In the genomic region with DNA sequence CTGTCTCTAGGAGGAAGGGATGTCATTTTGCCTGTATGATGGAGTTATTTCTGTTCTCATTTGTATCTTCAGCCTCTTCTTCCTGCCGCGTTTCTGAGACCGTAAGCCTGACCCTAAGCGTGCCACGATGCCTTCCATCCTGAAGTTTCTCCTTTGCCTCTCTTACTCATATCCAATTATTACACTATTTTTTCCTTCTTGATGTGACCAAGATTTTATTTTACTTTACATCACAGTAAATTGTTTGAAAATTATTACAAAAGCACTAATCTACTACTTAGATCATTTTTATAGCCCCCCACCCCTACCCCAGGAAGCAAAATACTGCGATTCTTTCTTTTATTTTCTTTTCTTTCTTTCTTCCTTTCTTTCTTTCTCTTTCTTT, we compare ENCODE assay signal across 21 cellular contexts.
A peak's percentile ranks its signal among the peaks of the same experiment; 100 is the strongest.
DNase-seq lines count a peak whose midpoint lies in the region; ATAC-seq and TF ChIP-seq lines count a peak whose summit lies in the region.
"Had no signal": no experiment of that assay in that cellular context is flagged by ENCODE, and none has a peak within 500 bp of the region (broad histone marks: within the 10 kb centered on the region; RNA-seq: fewer than 3 reads in every experiment).

No MANE protein-coding gene starts in this region.

- intact Hi-C loops in heart left ventricle (cut with DNase I) (no loop called here), cardiac septum (cut with DNase I) (no loop called here)

- H3K4me1 Mint-ChIP-seq in osteocyte (ENCODE audit: unreplicated experiment): peaks cover 7% of the 10 kb centered on the region

- H3K4me3 ChIP-seq in heart left ventricle: peak overlapping the region in 6 of 12 donors; percentile 3 to 44 (median 27)
- H3K4me3 ChIP-seq in fibroblast of villous mesenchyme (ENCODE audit: low read depth, low read length): peak overlapping the region; percentile 9
- no peak overlapping the region for H3K4me3 ChIP-seq in foreskin fibroblast (ENCODE audit: low read depth in 1 of 2, low read length in 2 of 2)
- H3K4me3 ChIP-seq: MG63, upper lobe of left lung had no signal

- TF ChIP-seq POLR2A in heart left ventricle (IDR thresholded peaks at IDR 0.05): no peak

- no peaks in the 10 kb centered on the region for H3K9me3 Mint-ChIP-seq in osteocyte (ENCODE audit: unreplicated experiment)
- H3K9me3 Mint-ChIP-seq: activated CD4-positive, alpha-beta T cell treated with anti-CD3 and anti-CD28 coated beads, Interleukin-2, amount 10 ng/mL, durations not matched to agents 24 days and 14 days; activated naive CD8-positive, alpha-beta T cell treated with anti-CD3 and anti-CD28 coated beads, Interleukin-2, amount 10 ng/mL, durations not matched to agents 7 days and 5 days; activated T-helper 17 cell treated with anti-CD3 and anti-CD28 coated beads, Interleukin-2, amount 50 U/mL, for 72 hours; stimulated activated naive CD8-positive, alpha-beta T cell treated with anti-CD3 and anti-CD28 coated beads, Interleukin-15, Interleukin-2, amounts not matched to agents 100 ng/mL and 50 ng/mL, for 24 hours; T-cell had no signal

- H3K4me1 ChIP-seq in heart left ventricle: peaks cover 0 to 84% (median 38%) of the 10 kb centered on the region in 12 donors

- peak overlapping the region in 9 of 12 donors; percentile 17 to 64 (median 48) for H3K27ac ChIP-seq in heart left ventricle

- DNase-seq in heart left ventricle (no peak), cardiac septum (ENCODE audit: low spot score) (no peak), fibroblast of villous mesenchyme (ENCODE audit: low read depth) (no peak), osteocyte (ENCODE audit: extremely low spot score, unreplicated experiment) (no peak), foreskin fibroblast (no peak), NCI-H526 treated with DMSO at 0.1 percent for 48 hours (lab: John Stamatoyannopoulos, UW) (no peak), DMS114 treated with DMSO at 0.1 percent for 48 hours (lab: John Stamatoyannopoulos, UW; ENCODE audit: unreplicated experiment) (no peak)
- DNase-seq: activated CD4-positive, alpha-beta T cell treated with anti-CD3 and anti-CD28 coated beads, Interleukin-2, amount 10 ng/mL, durations not matched to agents 24 days and 14 days; activated CD8-positive, alpha-beta memory T cell treated with anti-CD3 and anti-CD28 coated beads, Interleukin-2, amount 50 U/mL, for 4 hours; activated naive CD8-positive, alpha-beta T cell treated with anti-CD3 and anti-CD28 coated beads, Interleukin-2, amount 10 ng/mL, durations not matched to agents 7 days and 5 days; EL; foreskin melanocyte; kidney; MG63; NCI-H1417 treated with DMSO at 0.1 percent for 48 hours; NCI-H510A; T-cell; upper lobe of left lung had no signal

- no peaks in the 10 kb centered on the region for H3K27me3 ChIP-seq in heart left ventricle
- H3K27me3 ChIP-seq: MG63, upper lobe of left lung had no signal

- 49 to 74% (median 55%) methylated on average over 6 of the region's 6 CpGs for WGBS in heart left ventricle, 4 donors

- H3K4me3 Mint-ChIP-seq in osteocyte (ENCODE audit: unreplicated experiment): no peak overlapping the region
- H3K4me3 Mint-ChIP-seq: activated CD4-positive, alpha-beta T cell treated with anti-CD3 and anti-CD28 coated beads, Interleukin-2, amount 10 ng/mL, durations not matched to agents 24 days and 14 days; activated naive CD8-positive, alpha-beta T cell treated with anti-CD3 and anti-CD28 coated beads, Interleukin-2, amount 10 ng/mL, durations not matched to agents 7 days and 5 days; activated T-helper 17 cell treated with anti-CD3 and anti-CD28 coated beads, Interleukin-2, amount 50 U/mL, for 72 hours; stimulated activated naive CD8-positive, alpha-beta T cell treated with anti-CD3 and anti-CD28 coated beads, Interleukin-15, Interleukin-2, amounts not matched to agents 100 ng/mL and 50 ng/mL, for 24 hours; T-cell had no signal

- no peak for TF ChIP-seq CTCF in heart left ventricle (IDR thresholded peaks at IDR 0.05)
- TF ChIP-seq CTCF in fibroblast of villous mesenchyme (IDR thresholded peaks at IDR 0.05; ENCODE audit: insufficient read depth, low read depth, low read length): no peak
- TF ChIP-seq CTCF in osteocyte (IDR thresholded peaks at IDR 0.05): no peak
- no peak for TF ChIP-seq CTCF in foreskin fibroblast (IDR thresholded peaks at IDR 0.05; ENCODE audit: low read depth, low read length)

- H3K36me3 Mint-ChIP-seq in osteocyte (ENCODE audit: unreplicated experiment): peaks cover 9% of the 10 kb centered on the region

- ATAC-seq in heart left ventricle: peak in 2 of 4 donors; percentile 10 to 20
- ATAC-seq in GM18861 (IDR thresholded peaks at IDR 0.05; ENCODE audit: unreplicated experiment): no peak
- ATAC-seq: activated T-helper 17 cell treated with anti-CD3 and anti-CD28 coated beads, Interleukin-2, amount 50 U/mL, for 72 hours; T-cell had no signal

- H3K27me3 Mint-ChIP-seq in osteocyte (ENCODE audit: unreplicated experiment): no peaks in the 10 kb centered on the region
- H3K27me3 Mint-ChIP-seq: activated CD4-positive, alpha-beta T cell treated with anti-CD3 and anti-CD28 coated beads, Interleukin-2, amount 10 ng/mL, durations not matched to agents 24 days and 14 days; activated naive CD8-positive, alpha-beta T cell treated with anti-CD3 and anti-CD28 coated beads, Interleukin-2, amount 10 ng/mL, durations not matched to agents 7 days and 5 days; activated T-helper 17 cell treated with anti-CD3 and anti-CD28 coated beads, Interleukin-2, amount 50 U/mL, for 72 hours; stimulated activated naive CD8-positive, alpha-beta T cell treated with anti-CD3 and anti-CD28 coated beads, Interleukin-15, Interleukin-2, amounts not matched to agents 100 ng/mL and 50 ng/mL, for 24 hours; T-cell had no signal

- peak overlapping the region; percentile 24 for H3K27ac Mint-ChIP-seq in osteocyte (ENCODE audit: unreplicated experiment)
- H3K27ac Mint-ChIP-seq: activated CD4-positive, alpha-beta T cell treated with anti-CD3 and anti-CD28 coated beads, Interleukin-2, amount 10 ng/mL, durations not matched to agents 24 days and 14 days; activated naive CD8-positive, alpha-beta T cell treated with anti-CD3 and anti-CD28 coated beads, Interleukin-2, amount 10 ng/mL, durations not matched to agents 7 days and 5 days; activated T-helper 17 cell treated with anti-CD3 and anti-CD28 coated beads, Interleukin-2, amount 50 U/mL, for 72 hours; stimulated activated naive CD8-positive, alpha-beta T cell treated with anti-CD3 and anti-CD28 coated beads, Interleukin-15, Interleukin-2, amounts not matched to agents 100 ng/mL and 50 ng/mL, for 24 hours; T-cell had no signal

- peaks cover 0 to 12% (median 0%) of the 10 kb centered on the region in 9 donors for H3K36me3 ChIP-seq in heart left ventricle
- H3K36me3 ChIP-seq: MG63 had no signal

- H3K9me3 ChIP-seq in heart left ventricle: no peaks in the 10 kb centered on the region
- H3K9me3 ChIP-seq: MG63, upper lobe of left lung had no signal
